Comparison of ENCODE assay signal across 8 cellular contexts in the genomic region with DNA sequence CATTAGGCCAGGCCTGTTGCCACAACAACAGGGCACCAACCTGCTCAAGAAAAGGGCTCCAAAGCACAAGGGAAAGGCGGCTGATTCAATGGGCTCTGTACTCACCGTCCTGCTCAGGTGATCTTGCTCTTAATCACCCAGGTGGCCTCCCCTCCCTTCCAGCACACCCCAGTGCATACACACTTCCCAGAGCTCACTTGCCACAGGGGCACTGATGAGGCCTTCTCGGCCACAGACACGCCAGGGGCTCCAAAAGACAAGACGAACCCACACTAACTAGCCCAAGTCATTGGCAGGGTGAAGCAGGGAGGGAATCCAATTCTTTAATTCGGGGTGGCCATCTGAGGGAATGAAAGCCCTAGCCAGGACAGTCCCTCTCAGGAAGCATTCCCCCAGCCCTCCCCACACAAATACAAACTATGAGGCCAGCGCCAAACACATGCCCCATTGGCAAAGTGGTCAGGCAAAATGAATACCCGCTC. TPM values are rescaled to one million over a fixed set of nuclear protein-coding genes. Genes with fewer than 3 reads are reported as not detected.
DNase-seq lines count a peak whose midpoint lies in the region; ATAC-seq and TF ChIP-seq lines count a peak whose summit lies in the region.

No MANE protein-coding gene starts in this region.

- H3K4me3 ChIP-seq in HEK293 (ENCODE audit: low read depth, low read length) (no peak overlapping the region), iPS-18a (ENCODE audit: low read length) (peak overlapping the region; percentile 69), skin epidermis (peak overlapping the region in 6 of 7 experiments; percentile 52 to 67 (median 64))

- POLR2A ChIA-PET in HEK293 (lab: Yijun Ruan, JAX): interaction anchor here (0.6 to 6.1 kb wide), 9 partner anchors 13 to 1628 kb away, joined by 3 to 60 read pairs (median 4); partner anchors contain the start of gene NUFIP2
- POLR2A ChIA-PET in activated CD8-positive, alpha-beta T cell treated with anti-CD3 and anti-CD28 coated beads, Interleukin-2, amount 10 ng/mL, durations not matched to agents 7 days and 5 days (lab: Charles Lee): interaction anchor here (1.8 to 2.9 kb wide), 2 partner anchors 29 to 115 kb away, joined by 5 to 12 read pairs; partner anchors contain the start of gene NUFIP2

- H3K36me3 Mint-ChIP-seq in activated CD8-positive, alpha-beta T cell treated with anti-CD3 and anti-CD28 coated beads, Interleukin-2, amount 10 ng/mL, durations not matched to agents 7 days and 5 days (ENCODE audit: low read depth): no peaks in the 10 kb centered on the region

- no peak overlapping the region for H3K27ac ChIP-seq in HEK293 (ENCODE audit: extremely low read depth, low read depth, low read length)
- H3K27ac ChIP-seq in iPS-18a (ENCODE audit: low read length): no peak overlapping the region
- peak overlapping the region in 20 of 21 experiments; percentile 16 to 97 (median 92) for H3K27ac ChIP-seq in skin epidermis

- H3K4me3 Mint-ChIP-seq in activated CD8-positive, alpha-beta T cell treated with anti-CD3 and anti-CD28 coated beads, Interleukin-2, amount 10 ng/mL, durations not matched to agents 7 days and 5 days: peak overlapping the region; percentile 36

- peaks cover 38% of the 10 kb centered on the region for H3K4me1 Mint-ChIP-seq in activated CD8-positive, alpha-beta T cell treated with anti-CD3 and anti-CD28 coated beads, Interleukin-2, amount 10 ng/mL, durations not matched to agents 7 days and 5 days (ENCODE audit: low read depth)

- H3K36me3 ChIP-seq in HEK293 (ENCODE audit: control insufficient read depth in 2 of 2, insufficient read depth in 1 of 2, low read length in 2 of 2) (no peaks in the 10 kb centered on the region; a peak in 1 of 3 replicates), iPS-18a (ENCODE audit: control insufficient read depth, low read depth, low read length) (no peaks in the 10 kb centered on the region)

- CTCF ChIA-PET in HEK293 (lab: Yijun Ruan, JAX): interaction anchor here (0.6 to 9.3 kb wide), 9 partner anchors 13 to 1088 kb away, joined by 3 to 175 read pairs (median 6); partner anchors contain the start of gene DHRS13
- CTCF ChIA-PET in activated CD8-positive, alpha-beta T cell treated with anti-CD3 and anti-CD28 coated beads, Interleukin-2, amount 10 ng/mL, durations not matched to agents 7 days and 5 days (lab: Charles Lee): interaction anchor here (1.2 to 12.4 kb wide), 10 partner anchors 13 to 112 kb away, joined by 3 to 342 read pairs (median 29); no protein-coding TSS in a partner anchor

- H3K27me3 Mint-ChIP-seq in activated CD8-positive, alpha-beta T cell treated with anti-CD3 and anti-CD28 coated beads, Interleukin-2, amount 10 ng/mL, durations not matched to agents 7 days and 5 days (ENCODE audit: low read depth): peaks cover 7% of the 10 kb centered on the region

- ATAC-seq in activated CD8-positive, alpha-beta T cell treated with anti-CD3 and anti-CD28 coated beads, Interleukin-2, amount 10 ng/mL, durations not matched to agents 7 days and 5 days: no peak
- no peak for ATAC-seq in GM19328 (IDR thresholded peaks at IDR 0.05; ENCODE audit: unreplicated experiment)
- no peak for ATAC-seq in GM18861 (IDR thresholded peaks at IDR 0.05; ENCODE audit: unreplicated experiment)
- ATAC-seq in GM21717 (IDR thresholded peaks at IDR 0.05; ENCODE audit: unreplicated experiment): no peak

- no peak overlapping the region for H3K9ac ChIP-seq in iPS-18a (ENCODE audit: low read length)

- H3K4me1 ChIP-seq in HEK293 (ENCODE audit: control insufficient read depth, insufficient read depth, low read length): peaks cover 3% of the 10 kb centered on the region; the same call in 1 of the 2 replicates
- peaks cover 25% of the 10 kb centered on the region for H3K4me1 ChIP-seq in iPS-18a (ENCODE audit: control insufficient read depth, low read depth, low read length)

- DNase-seq in activated CD8-positive, alpha-beta T cell treated with anti-CD3 and anti-CD28 coated beads, Interleukin-2, amount 10 ng/mL, durations not matched to agents 7 days and 5 days: no peak
- DNase-seq in activated CD8-positive, alpha-beta memory T cell treated with anti-CD3 and anti-CD28 coated beads, Interleukin-2, amount 50 U/mL, for 4 hours: no peak

- H3K9me3 ChIP-seq in HEK293 (ENCODE audit: control insufficient read depth, insufficient read depth, low read depth, low read length): no peaks in the 10 kb centered on the region
- H3K9me3 ChIP-seq in iPS-18a (ENCODE audit: control insufficient read depth, low read depth, low read length): no peaks in the 10 kb centered on the region

- H3K27ac Mint-ChIP-seq in activated CD8-positive, alpha-beta T cell treated with anti-CD3 and anti-CD28 coated beads, Interleukin-2, amount 10 ng/mL, durations not matched to agents 7 days and 5 days: no peak overlapping the region

- no peaks in the 10 kb centered on the region for H3K9me3 Mint-ChIP-seq in activated CD8-positive, alpha-beta T cell treated with anti-CD3 and anti-CD28 coated beads, Interleukin-2, amount 10 ng/mL, durations not matched to agents 7 days and 5 days (ENCODE audit: insufficient read depth)

- TF ChIP-seq CTCF in HEK293 (tag by site-specific recombination; IDR thresholded peaks at IDR 0.05): no peak

- peaks cover 15% of the 10 kb centered on the region for H3K27me3 ChIP-seq in iPS-18a (ENCODE audit: control insufficient read depth, insufficient read depth, low read length)

TF ChIP-seq in HEK293, 187 proteins besides CTCF, POLR2A, EP300 and RAD21:
- no peak for TF ChIP-seq EGR2 (tag by site-specific recombination; IDR thresholded peaks at IDR 0.05; ENCODE audit: low read depth)
- 0 out of 2 replicates have a peak, but pooled peaks have one; percentile 28 for TF ChIP-seq ZBTB8A (tag by site-specific recombination; IDR thresholded peaks at IDR 0.05)

RNA-seq across cellular contexts. Expression of gene MYO18A, which starts 1.4 kb away (rescaled TPM):
- 10 to 100 TPM; 53.4 to 53.8 TPM for total RNA-seq in activated CD8-positive, alpha-beta T cell treated with anti-CD3 and anti-CD28 coated beads, Interleukin-2, amount 10 ng/mL, durations not matched to agents 7 days and 5 days

Comparison
In these comparisons a context has a peak if more than half of its experiments do, and no peak if none do; other contexts are left out.
1. H3K27ac ChIP-seq: peak in skin epidermis (20 of 21); none in HEK293 (single experiment) and iPS-18a (single experiment).